In genomic region chr10:34702982-34703381, GRCh38 we compare ENCODE assay signal across 13 cellular contexts.
"Had no signal": no experiment of that assay in that cellular context is flagged by ENCODE, and none has a peak within 500 bp of the region (broad histone marks: within the 10 kb centered on the region; RNA-seq: fewer than 3 reads in every experiment).

No MANE protein-coding gene starts in this region.

- FAIRE-seq: islet of Langerhans had no signal

- H3K4me3 Mint-ChIP-seq: activated T-helper 1 cell treated with anti-CD3 and anti-CD28 coated beads, Interleukin-12 subunit alpha, Interleukin-12 subunit beta, Interleukin-2, Interleukin-4 antibody, amounts not matched to agents 30 ng/mL and 10 ng/mL and 1 ng/mL, durations not matched to agents 14 hours and 24 hours and 36 hours; dendritic cell treated with granulocyte-macrophage colony-stimulating factor and Interleukin-4, amounts not matched to agents 40 ng/mL and 50 ng/mL, for 4 days; stimulated activated memory B cell treated with anti-CD40 and anti-IgM and Interleukin-4, amounts not matched to agents 10 μg/mL and 1 μg/mL and 100 μg/mL, for 72 hours had no signal

- H3K9me3 Mint-ChIP-seq: activated T-helper 1 cell treated with anti-CD3 and anti-CD28 coated beads, Interleukin-12 subunit alpha, Interleukin-12 subunit beta, Interleukin-2, Interleukin-4 antibody, amounts not matched to agents 30 ng/mL and 10 ng/mL and 1 ng/mL, durations not matched to agents 14 hours and 24 hours and 36 hours; dendritic cell treated with granulocyte-macrophage colony-stimulating factor and Interleukin-4, amounts not matched to agents 40 ng/mL and 50 ng/mL, for 4 days had no signal

- ATAC-seq: gastrocnemius medialis; left lung; stimulated activated memory B cell treated with anti-CD40 and anti-IgM and Interleukin-4, amounts not matched to agents 10 μg/mL and 1 μg/mL and 100 μg/mL, for 72 hours had no signal

- H3K36me3 ChIP-seq: gastrocnemius medialis, left lung, ovary had no signal

- H3K4me1 Mint-ChIP-seq: stimulated activated memory B cell treated with anti-CD40 and anti-IgM and Interleukin-4, amounts not matched to agents 10 μg/mL and 1 μg/mL and 100 μg/mL, for 72 hours had no signal

- H3K27ac ChIP-seq: left lung, SK-N-MC had no signal

- H3K27me3 Mint-ChIP-seq: stimulated activated memory B cell treated with anti-CD40 and anti-IgM and Interleukin-4, amounts not matched to agents 10 μg/mL and 1 μg/mL and 100 μg/mL, for 72 hours had no signal

- H3K27ac Mint-ChIP-seq: activated T-helper 1 cell treated with anti-CD3 and anti-CD28 coated beads, Interleukin-12 subunit alpha, Interleukin-12 subunit beta, Interleukin-2, Interleukin-4 antibody, amounts not matched to agents 30 ng/mL and 10 ng/mL and 1 ng/mL, durations not matched to agents 14 hours and 24 hours and 36 hours; dendritic cell treated with granulocyte-macrophage colony-stimulating factor and Interleukin-4, amounts not matched to agents 40 ng/mL and 50 ng/mL, for 4 days; stimulated activated memory B cell treated with anti-CD40 and anti-IgM and Interleukin-4, amounts not matched to agents 10 μg/mL and 1 μg/mL and 100 μg/mL, for 72 hours had no signal

- H3K27me3 ChIP-seq: gastrocnemius medialis, left lung, ovary had no signal

- H3K9me3 ChIP-seq: gastrocnemius medialis, left lung, ovary had no signal

- H3K4me3 ChIP-seq: gastrocnemius medialis, left lung, ovary, SK-N-MC had no signal

- DNase-seq: activated CD4-positive, CD25-positive, alpha-beta regulatory T cell treated with anti-CD3 and anti-CD28 coated beads, Interleukin-2, amount 50 U/mL, for 72 hours; anterior cingulate cortex; effector memory CD4-positive, alpha-beta T cell; gastrocnemius medialis; left lung; ovary; T-helper 9 cell; trophoblast cell had no signal

- H3K36me3 Mint-ChIP-seq: stimulated activated memory B cell treated with anti-CD40 and anti-IgM and Interleukin-4, amounts not matched to agents 10 μg/mL and 1 μg/mL and 100 μg/mL, for 72 hours had no signal
